Comparison of ENCODE assay signal across 1 cellular context in the genomic region with DNA sequence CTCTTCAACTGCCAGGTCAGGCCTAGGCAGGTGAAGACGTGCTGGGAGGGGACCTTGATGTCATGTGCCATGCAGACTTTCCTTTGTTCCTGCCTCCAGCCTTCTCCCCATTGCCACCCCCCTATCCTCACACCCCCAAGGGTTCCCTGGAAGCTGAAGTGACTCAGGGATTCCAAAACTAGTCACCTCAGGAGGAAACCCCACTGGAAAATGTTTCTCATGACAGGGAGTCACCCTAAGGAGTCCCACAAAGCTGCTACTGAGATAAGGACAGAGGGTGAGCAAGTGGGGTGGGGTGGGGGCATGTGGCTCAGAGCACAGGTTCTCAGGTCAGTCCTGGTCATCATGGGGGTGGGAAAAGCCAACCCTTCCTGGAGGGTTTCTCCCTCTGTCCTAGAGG.
TF ChIP-seq lines count a peak whose summit lies in the region.

No MANE protein-coding gene starts in this region.

TF ChIP-seq in K562, 482 proteins besides CTCF, POLR2A, EP300 and RAD21:
- TF ChIP-seq ELF4 (CRISPR knock-in tag; IDR thresholded peaks at IDR 0.05) (peak; percentile 15; the same call in 1 of the 2 replicates), TSC22D4 (tag; IDR thresholded peaks at IDR 0.05) (no peak), SUPT5H (IDR thresholded peaks at IDR 0.05) (no peak), HNRNPL (IDR thresholded peaks at IDR 0.05; ENCODE audit: low read depth, low read length) (no peak), ZNF197 (CRISPR knock-in tag; IDR thresholded peaks at IDR 0.05; ENCODE audit: low read depth) (no peak), ZBTB17 (CRISPR knock-in tag; IDR thresholded peaks at IDR 0.05) (no peak), HIVEP1 (CRISPR knock-in tag; IDR thresholded peaks at IDR 0.05) (no peak), TEAD4 (IDR thresholded peaks at IDR 0.05; ENCODE audit: low read length) (no peak), TEAD4 (CRISPR knock-in tag; IDR thresholded peaks at IDR 0.05; ENCODE audit: borderline replicate concordance) (no peak), BMI1 (IDR thresholded peaks at IDR 0.05; ENCODE audit: low read length) (no peak), ZNF507 (tag; conservative IDR thresholded peaks at IDR 0.05) (no peak), NCOR1 (IDR thresholded peaks at IDR 0.05) (no peak), FOSL1 (tag; conservative IDR thresholded peaks at IDR 0.05) (peak; percentile 87), ZNF445 (CRISPR knock-in tag; IDR thresholded peaks at IDR 0.05; ENCODE audit: low read depth) (no peak), ZNF695 (CRISPR knock-in tag; IDR thresholded peaks at IDR 0.05) (no peak), PTTG1 (tag; IDR thresholded peaks at IDR 0.05; ENCODE audit: low read depth) (no peak), ARHGAP35 (IDR thresholded peaks at IDR 0.05; ENCODE audit: partially characterized antibody) (no peak), MTA2 (IDR thresholded peaks at IDR 0.05; ENCODE audit: low read depth) (no peak)
- TF ChIP-seq, protein P1, sequence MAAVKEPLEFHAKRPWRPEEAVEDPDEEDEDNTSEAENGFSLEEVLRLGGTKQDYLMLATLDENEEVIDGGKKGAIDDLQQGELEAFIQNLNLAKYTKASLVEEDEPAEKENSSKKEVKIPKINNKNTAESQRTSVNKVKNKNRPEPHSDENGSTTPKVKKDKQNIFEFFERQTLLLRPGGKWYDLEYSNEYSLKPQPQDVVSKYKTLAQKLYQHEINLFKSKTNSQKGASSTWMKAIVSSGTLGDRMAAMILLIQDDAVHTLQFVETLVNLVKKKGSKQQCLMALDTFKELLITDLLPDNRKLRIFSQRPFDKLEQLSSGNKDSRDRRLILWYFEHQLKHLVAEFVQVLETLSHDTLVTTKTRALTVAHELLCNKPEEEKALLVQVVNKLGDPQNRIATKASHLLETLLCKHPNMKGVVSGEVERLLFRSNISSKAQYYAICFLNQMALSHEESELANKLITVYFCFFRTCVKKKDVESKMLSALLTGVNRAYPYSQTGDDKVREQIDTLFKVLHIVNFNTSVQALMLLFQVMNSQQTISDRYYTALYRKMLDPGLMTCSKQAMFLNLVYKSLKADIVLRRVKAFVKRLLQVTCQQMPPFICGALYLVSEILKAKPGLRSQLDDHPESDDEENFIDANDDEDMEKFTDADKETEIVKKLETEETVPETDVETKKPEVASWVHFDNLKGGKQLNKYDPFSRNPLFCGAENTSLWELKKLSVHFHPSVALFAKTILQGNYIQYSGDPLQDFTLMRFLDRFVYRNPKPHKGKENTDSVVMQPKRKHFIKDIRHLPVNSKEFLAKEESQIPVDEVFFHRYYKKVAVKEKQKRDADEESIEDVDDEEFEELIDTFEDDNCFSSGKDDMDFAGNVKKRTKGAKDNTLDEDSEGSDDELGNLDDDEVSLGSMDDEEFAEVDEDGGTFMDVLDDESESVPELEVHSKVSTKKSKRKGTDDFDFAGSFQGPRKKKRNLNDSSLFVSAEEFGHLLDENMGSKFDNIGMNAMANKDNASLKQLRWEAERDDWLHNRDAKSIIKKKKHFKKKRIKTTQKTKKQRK (IDR thresholded peaks at IDR 0.05; ENCODE audit: borderline replicate concordance, low read depth, low read length), result no peak
- TF ChIP-seq, protein P2, sequence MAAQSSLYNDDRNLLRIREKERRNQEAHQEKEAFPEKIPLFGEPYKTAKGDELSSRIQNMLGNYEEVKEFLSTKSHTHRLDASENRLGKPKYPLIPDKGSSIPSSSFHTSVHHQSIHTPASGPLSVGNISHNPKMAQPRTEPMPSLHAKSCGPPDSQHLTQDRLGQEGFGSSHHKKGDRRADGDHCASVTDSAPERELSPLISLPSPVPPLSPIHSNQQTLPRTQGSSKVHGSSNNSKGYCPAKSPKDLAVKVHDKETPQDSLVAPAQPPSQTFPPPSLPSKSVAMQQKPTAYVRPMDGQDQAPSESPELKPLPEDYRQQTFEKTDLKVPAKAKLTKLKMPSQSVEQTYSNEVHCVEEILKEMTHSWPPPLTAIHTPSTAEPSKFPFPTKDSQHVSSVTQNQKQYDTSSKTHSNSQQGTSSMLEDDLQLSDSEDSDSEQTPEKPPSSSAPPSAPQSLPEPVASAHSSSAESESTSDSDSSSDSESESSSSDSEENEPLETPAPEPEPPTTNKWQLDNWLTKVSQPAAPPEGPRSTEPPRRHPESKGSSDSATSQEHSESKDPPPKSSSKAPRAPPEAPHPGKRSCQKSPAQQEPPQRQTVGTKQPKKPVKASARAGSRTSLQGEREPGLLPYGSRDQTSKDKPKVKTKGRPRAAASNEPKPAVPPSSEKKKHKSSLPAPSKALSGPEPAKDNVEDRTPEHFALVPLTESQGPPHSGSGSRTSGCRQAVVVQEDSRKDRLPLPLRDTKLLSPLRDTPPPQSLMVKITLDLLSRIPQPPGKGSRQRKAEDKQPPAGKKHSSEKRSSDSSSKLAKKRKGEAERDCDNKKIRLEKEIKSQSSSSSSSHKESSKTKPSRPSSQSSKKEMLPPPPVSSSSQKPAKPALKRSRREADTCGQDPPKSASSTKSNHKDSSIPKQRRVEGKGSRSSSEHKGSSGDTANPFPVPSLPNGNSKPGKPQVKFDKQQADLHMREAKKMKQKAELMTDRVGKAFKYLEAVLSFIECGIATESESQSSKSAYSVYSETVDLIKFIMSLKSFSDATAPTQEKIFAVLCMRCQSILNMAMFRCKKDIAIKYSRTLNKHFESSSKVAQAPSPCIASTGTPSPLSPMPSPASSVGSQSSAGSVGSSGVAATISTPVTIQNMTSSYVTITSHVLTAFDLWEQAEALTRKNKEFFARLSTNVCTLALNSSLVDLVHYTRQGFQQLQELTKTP (IDR thresholded peaks at IDR 0.05; ENCODE audit: low read depth in 1 of 2, partially characterized antibody in 2 of 2), result no peak
- TF ChIP-seq, protein P3, sequence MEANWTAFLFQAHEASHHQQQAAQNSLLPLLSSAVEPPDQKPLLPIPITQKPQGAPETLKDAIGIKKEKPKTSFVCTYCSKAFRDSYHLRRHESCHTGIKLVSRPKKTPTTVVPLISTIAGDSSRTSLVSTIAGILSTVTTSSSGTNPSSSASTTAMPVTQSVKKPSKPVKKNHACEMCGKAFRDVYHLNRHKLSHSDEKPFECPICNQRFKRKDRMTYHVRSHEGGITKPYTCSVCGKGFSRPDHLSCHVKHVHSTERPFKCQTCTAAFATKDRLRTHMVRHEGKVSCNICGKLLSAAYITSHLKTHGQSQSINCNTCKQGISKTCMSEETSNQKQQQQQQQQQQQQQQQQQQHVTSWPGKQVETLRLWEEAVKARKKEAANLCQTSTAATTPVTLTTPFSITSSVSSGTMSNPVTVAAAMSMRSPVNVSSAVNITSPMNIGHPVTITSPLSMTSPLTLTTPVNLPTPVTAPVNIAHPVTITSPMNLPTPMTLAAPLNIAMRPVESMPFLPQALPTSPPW (CRISPR knock-in tag; IDR thresholded peaks at IDR 0.05), result peak; percentile 54
- TF ChIP-seq, protein P4, sequence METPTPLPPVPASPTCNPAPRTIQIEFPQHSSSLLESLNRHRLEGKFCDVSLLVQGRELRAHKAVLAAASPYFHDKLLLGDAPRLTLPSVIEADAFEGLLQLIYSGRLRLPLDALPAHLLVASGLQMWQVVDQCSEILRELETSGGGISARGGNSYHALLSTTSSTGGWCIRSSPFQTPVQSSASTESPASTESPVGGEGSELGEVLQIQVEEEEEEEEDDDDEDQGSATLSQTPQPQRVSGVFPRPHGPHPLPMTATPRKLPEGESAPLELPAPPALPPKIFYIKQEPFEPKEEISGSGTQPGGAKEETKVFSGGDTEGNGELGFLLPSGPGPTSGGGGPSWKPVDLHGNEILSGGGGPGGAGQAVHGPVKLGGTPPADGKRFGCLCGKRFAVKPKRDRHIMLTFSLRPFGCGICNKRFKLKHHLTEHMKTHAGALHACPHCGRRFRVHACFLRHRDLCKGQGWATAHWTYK (CRISPR knock-in tag; IDR thresholded peaks at IDR 0.05), result no peak
- TF ChIP-seq, protein P5, sequence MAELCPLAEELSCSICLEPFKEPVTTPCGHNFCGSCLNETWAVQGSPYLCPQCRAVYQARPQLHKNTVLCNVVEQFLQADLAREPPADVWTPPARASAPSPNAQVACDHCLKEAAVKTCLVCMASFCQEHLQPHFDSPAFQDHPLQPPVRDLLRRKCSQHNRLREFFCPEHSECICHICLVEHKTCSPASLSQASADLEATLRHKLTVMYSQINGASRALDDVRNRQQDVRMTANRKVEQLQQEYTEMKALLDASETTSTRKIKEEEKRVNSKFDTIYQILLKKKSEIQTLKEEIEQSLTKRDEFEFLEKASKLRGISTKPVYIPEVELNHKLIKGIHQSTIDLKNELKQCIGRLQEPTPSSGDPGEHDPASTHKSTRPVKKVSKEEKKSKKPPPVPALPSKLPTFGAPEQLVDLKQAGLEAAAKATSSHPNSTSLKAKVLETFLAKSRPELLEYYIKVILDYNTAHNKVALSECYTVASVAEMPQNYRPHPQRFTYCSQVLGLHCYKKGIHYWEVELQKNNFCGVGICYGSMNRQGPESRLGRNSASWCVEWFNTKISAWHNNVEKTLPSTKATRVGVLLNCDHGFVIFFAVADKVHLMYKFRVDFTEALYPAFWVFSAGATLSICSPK (IDR thresholded peaks at IDR 0.05; ENCODE audit: borderline replicate concordance), result no peak
- TF ChIP-seq, protein P6, sequence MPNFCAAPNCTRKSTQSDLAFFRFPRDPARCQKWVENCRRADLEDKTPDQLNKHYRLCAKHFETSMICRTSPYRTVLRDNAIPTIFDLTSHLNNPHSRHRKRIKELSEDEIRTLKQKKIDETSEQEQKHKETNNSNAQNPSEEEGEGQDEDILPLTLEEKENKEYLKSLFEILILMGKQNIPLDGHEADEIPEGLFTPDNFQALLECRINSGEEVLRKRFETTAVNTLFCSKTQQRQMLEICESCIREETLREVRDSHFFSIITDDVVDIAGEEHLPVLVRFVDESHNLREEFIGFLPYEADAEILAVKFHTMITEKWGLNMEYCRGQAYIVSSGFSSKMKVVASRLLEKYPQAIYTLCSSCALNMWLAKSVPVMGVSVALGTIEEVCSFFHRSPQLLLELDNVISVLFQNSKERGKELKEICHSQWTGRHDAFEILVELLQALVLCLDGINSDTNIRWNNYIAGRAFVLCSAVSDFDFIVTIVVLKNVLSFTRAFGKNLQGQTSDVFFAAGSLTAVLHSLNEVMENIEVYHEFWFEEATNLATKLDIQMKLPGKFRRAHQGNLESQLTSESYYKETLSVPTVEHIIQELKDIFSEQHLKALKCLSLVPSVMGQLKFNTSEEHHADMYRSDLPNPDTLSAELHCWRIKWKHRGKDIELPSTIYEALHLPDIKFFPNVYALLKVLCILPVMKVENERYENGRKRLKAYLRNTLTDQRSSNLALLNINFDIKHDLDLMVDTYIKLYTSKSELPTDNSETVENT (CRISPR knock-in tag; IDR thresholded peaks at IDR 0.05), result no peak
